8 cellular contexts compared by ENCODE assay signal in genomic region chr6:70412797-70413113, GRCh38. TPM values are rescaled to one million over a fixed set of nuclear protein-coding genes. Genes with fewer than 3 reads are reported as not detected.
A peak's percentile ranks its signal among the peaks of the same experiment; 100 is the strongest.
DNase-seq lines count a peak whose midpoint lies in the region; ATAC-seq and TF ChIP-seq lines count a peak whose summit lies in the region.

No MANE protein-coding gene starts in this region.

- 0 to 2% methylated on average over 14 of the region's 14 CpGs for WGBS in tibial nerve, 2 donors

- H3K27me3 ChIP-seq in tibial nerve = no peaks in the 10 kb centered on the region

- H3K4me1 ChIP-seq in tibial nerve = peaks cover 0 to 28% (median 8%) of the 10 kb centered on the region in 4 donors

- peak overlapping the region; percentile 66 to 94 (median 90) for H3K27ac ChIP-seq in tibial nerve

- H3K36me3 ChIP-seq in tibial nerve = peaks cover 0 to 5% (median 0%) of the 10 kb centered on the region in 3 donors

- TF ChIP-seq EP300 in tibial nerve (IDR thresholded peaks at IDR 0.05) = no peak

- H3K9me3 ChIP-seq in tibial nerve = no peaks in the 10 kb centered on the region

- in situ Hi-C loops in astrocyte of the cerebellum (cut with HindIII; ENCODE audit: low sequenced_read_pairs) = no loop called here

- ATAC-seq in HG03280 (IDR thresholded peaks at IDR 0.05; ENCODE audit: unreplicated experiment) = peak; percentile 20
- peak; percentile 41 for ATAC-seq in left lobe of liver

- TF ChIP-seq POLR2A in tibial nerve (IDR thresholded peaks at IDR 0.05) = no peak

- H3K4me3 ChIP-seq in astrocyte of the cerebellum (ENCODE audit: low read depth, low read length) (peak overlapping the region; percentile 82), tibial nerve (peak overlapping the region; percentile 78 to 94 (median 86))

- TF ChIP-seq CTCF in astrocyte of the cerebellum (IDR thresholded peaks at IDR 0.05; ENCODE audit: low read depth, low read length, missing control alignments) (no peak), tibial nerve (IDR thresholded peaks at IDR 0.05) (no peak)

- peak; percentile 10 for DNase-seq in activated gamma-delta T cell (lab: John Stamatoyannopoulos, UW)
- no peak for DNase-seq in activated gamma-delta T cell treated with Interleukin-2 at 50 U/mL for 16 hours
- no peak for DNase-seq in astrocyte of the cerebellum (ENCODE audit: low read depth)
- DNase-seq in left lobe of liver (ENCODE audit: low spot score) = no peak
- DNase-seq in tibial nerve (ENCODE audit: low spot score in 2 of 2) = no peak
- DNase-seq in 8988T = no peak
- no peak for DNase-seq in hippocampal formation (lab: John Stamatoyannopoulos, UW)

RNA-seq across cellular contexts. Expression of gene FAM135A, which starts 0.6 kb away (rescaled TPM):
- total RNA-seq in left lobe of liver = 3.9 TPM
- total RNA-seq in tibial nerve = 10 to 100 TPM; 23.7 to 30.8 (median 27.3) TPM
